Comparison of ENCODE assay signal across 8 cellular contexts in the genomic region with DNA sequence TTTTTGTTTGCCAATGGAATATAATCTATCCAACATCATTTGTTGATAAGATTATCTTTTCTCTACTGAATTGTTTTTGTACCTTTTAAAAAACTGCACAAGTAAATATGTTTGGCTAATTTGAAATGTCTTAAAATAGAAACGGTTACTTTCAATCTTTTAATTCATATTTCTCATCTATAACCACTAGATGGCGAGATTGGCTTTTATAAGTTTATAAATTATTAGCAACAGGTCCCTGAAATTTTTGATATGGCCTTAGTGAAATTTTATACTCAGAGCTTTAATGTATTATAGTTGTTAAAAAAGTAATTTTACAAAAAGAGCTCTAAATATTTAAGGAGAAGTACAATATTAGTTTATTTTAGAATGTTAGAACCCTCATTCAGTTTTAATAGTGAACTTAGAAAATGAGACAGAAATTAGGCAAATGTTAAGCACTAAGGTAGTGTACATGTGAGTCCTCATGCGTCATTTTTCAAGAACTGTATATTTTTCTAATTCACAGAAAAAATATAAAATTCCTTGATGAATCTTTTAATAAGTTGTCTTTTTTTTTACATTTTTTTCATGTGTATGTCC.
DNase-seq lines count a peak whose midpoint lies in the region; ATAC-seq, FAIRE-seq and TF ChIP-seq lines count a peak whose summit lies in the region.

No MANE protein-coding gene starts in this region.

- H3K4ac ChIP-seq in neuronal stem cell (ENCODE audit: low read length), result no peak overlapping the region

- no peak overlapping the region for H2BK15ac ChIP-seq in neuronal stem cell (ENCODE audit: low read length)

- in situ Hi-C loops in HepG2 (cut with HindIII; ENCODE audit: extremely low pct_ligation_motif_present, low pct_unique_long_range_greater_than_20kb), result loop anchor here (10.0 to 25.0 kb wide), 3 partner anchors 1182 to 1732 kb away; no protein-coding TSS in a partner anchor

- no peak overlapping the region for H4K8ac ChIP-seq in neuronal stem cell (ENCODE audit: low read depth, low read length)

- H3K79me2 ChIP-seq in HepG2 (ENCODE audit: insufficient read depth, low read length), result no peaks in the 10 kb centered on the region

- no peak for ATAC-seq in HepG2
- ATAC-seq in HG03095 (IDR thresholded peaks at IDR 0.05; ENCODE audit: unreplicated experiment), result no peak
- no peak for ATAC-seq in HG03097 (IDR thresholded peaks at IDR 0.05; ENCODE audit: low FRiP score, unreplicated experiment)

- WGBS in adrenal gland, 4 donors, result 25 to 30% (median 27%) methylated on average over 3 of the region's 3 CpGs
- WGBS in HepG2 (ENCODE audit: low lambda C conversion rate), result 2% methylated on average over 3 of the region's 3 CpGs
- no CpG with 5 or more reads among the region's 3 CpGs for WGBS in neuronal stem cell (ENCODE audit: extremely low coverage in 2 of 2, insufficient read length in 2 of 2, insufficient replicate concordance in 1 of 2), 2 donors

- no peak overlapping the region for H2BK120ac ChIP-seq in neuronal stem cell (ENCODE audit: low read depth, low read length)

- H3K4me1 ChIP-seq in adrenal gland (replicated peaks in 1 of 2), result no peaks in the 10 kb centered on the region
- no peaks in the 10 kb centered on the region for H3K4me1 ChIP-seq in HepG2 (ENCODE audit: insufficient read depth, low read length)
- no peaks in the 10 kb centered on the region for H3K4me1 ChIP-seq in neuronal stem cell (ENCODE audit: control insufficient read depth in 2 of 2, insufficient read depth in 1 of 2, low read depth in 1 of 2, low read length in 2 of 2)

- H4K20me1 ChIP-seq in HepG2 (ENCODE audit: insufficient read depth, low read length), result no peaks in the 10 kb centered on the region

- H3K9me3 ChIP-seq in adrenal gland (replicated peaks in 1 of 3) (no peaks in the 10 kb centered on the region), HepG2 (ENCODE audit: low read length) (no peaks in the 10 kb centered on the region), neuronal stem cell (replicated peaks in 1 of 2; ENCODE audit: control insufficient read depth in 2 of 2, insufficient read depth in 1 of 2, low read depth in 1 of 2, low read length in 2 of 2) (peaks cover 0 to 1% of the 10 kb centered on the region in 2 donors)

- H3K27me3 ChIP-seq in adrenal gland (no peaks in the 10 kb centered on the region), HepG2 (ENCODE audit: control insufficient read depth in 1 of 2, insufficient read depth in 2 of 2, low read length in 2 of 2) (no peaks in the 10 kb centered on the region), neuronal stem cell (ENCODE audit: control insufficient read depth in 3 of 3, insufficient read depth in 3 of 3, low read depth in 1 of 3, low read length in 3 of 3) (no peaks in the 10 kb centered on the region)

- no peak overlapping the region for H2BK12ac ChIP-seq in neuronal stem cell (ENCODE audit: low read length)

- no peak for TF ChIP-seq RAD21 in HepG2 (CRISPR knock-in tag; IDR thresholded peaks at IDR 0.05)

- H3K18ac ChIP-seq in neuronal stem cell (ENCODE audit: low read length), result no peak overlapping the region

- TF ChIP-seq CTCF in GM12873 (IDR thresholded peaks at IDR 0.05; ENCODE audit: insufficient read depth, low read depth, low read length, missing control alignments) (peak; percentile 17), adrenal gland (IDR thresholded peaks at IDR 0.05) (peak; percentile 8 to 67 (median 42)), HepG2 (CRISPR knock-in tag; IDR thresholded peaks at IDR 0.05) (no peak)

- TF ChIP-seq POLR2A in adrenal gland (IDR thresholded peaks at IDR 0.05), result no peak
- no peak for TF ChIP-seq POLR2A in HepG2 (IDR thresholded peaks at IDR 0.05; ENCODE audit: insufficient read depth in 1 of 2, low read depth in 2 of 2, low read length in 2 of 2)

- H3K4me2 ChIP-seq in HepG2 (ENCODE audit: low read depth, low read length) (no peak overlapping the region), neuronal stem cell (ENCODE audit: insufficient read depth, low read length, poor library complexity, severe bottlenecking) (no peak overlapping the region)

- H3K4me3 ChIP-seq in adrenal gland, result no peak overlapping the region
- H3K4me3 ChIP-seq in HepG2 (replicated peaks in 1 of 3; ENCODE audit: insufficient read depth in 1 of 3, low read depth in 2 of 3, low read length in 3 of 3), result no peak overlapping the region
- no peak overlapping the region for H3K4me3 ChIP-seq in neuronal stem cell (ENCODE audit: low read length in 2 of 2)

- H3K27ac ChIP-seq in adrenal gland, result no peak overlapping the region
- no peak overlapping the region for H3K27ac ChIP-seq in HepG2 (ENCODE audit: extremely low read length, insufficient read depth, low read length)
- H3K27ac ChIP-seq in neuronal stem cell (replicated peaks; ENCODE audit: low read length), result no peak overlapping the region

- H2AFZ ChIP-seq in HepG2 (ENCODE audit: low read length), result no peak overlapping the region
- H2AFZ ChIP-seq in neuronal stem cell (ENCODE audit: low read length), result no peak overlapping the region

- no peak overlapping the region for H3K9ac ChIP-seq in HepG2 (ENCODE audit: insufficient read depth, low read depth, low read length)
- H3K9ac ChIP-seq in neuronal stem cell (ENCODE audit: low read depth, low read length, poor library complexity), result no peak overlapping the region

- no peaks in the 10 kb centered on the region for H3K36me3 ChIP-seq in adrenal gland (replicated peaks in 1 of 2)
- no peaks in the 10 kb centered on the region for H3K36me3 ChIP-seq in HepG2 (replicated peaks in 1 of 2; ENCODE audit: control insufficient read depth in 1 of 2, insufficient read depth in 2 of 2, low read length in 2 of 2)
- H3K36me3 ChIP-seq in neuronal stem cell (replicated peaks in 1 of 2; ENCODE audit: control insufficient read depth in 2 of 2, insufficient read depth in 2 of 2, low read length in 2 of 2), result no peaks in the 10 kb centered on the region

- no peak for FAIRE-seq in HepG2 (lab: Jason Lieb, UNC)

- H3K23ac ChIP-seq in neuronal stem cell (ENCODE audit: low read depth, low read length, poor library complexity), result no peak overlapping the region

- no peak overlapping the region for H2AK5ac ChIP-seq in neuronal stem cell (ENCODE audit: low read depth, low read length)

- intact Hi-C loops in adrenal gland (cut with DNase I), result loop anchor here in 1 of 2 donors (10.0 kb wide), 2 partner anchors 1175 to 1415 kb away; no protein-coding TSS in a partner anchor
- intact Hi-C loops in HepG2 (cut with micrococcal nuclease; ENCODE audit: unreplicated experiment), result loop anchor here (5.0 to 10.0 kb wide), 2 partner anchors 465 to 1737 kb away; no protein-coding TSS in a partner anchor

- no peak overlapping the region for H3K14ac ChIP-seq in neuronal stem cell (ENCODE audit: low read length)

- TF ChIP-seq EP300 in HepG2 (IDR thresholded peaks at IDR 0.05; ENCODE audit: low read depth in 2 of 2, low read length in 2 of 2) (no peak), HepG2 (CRISPR knock-in tag; IDR thresholded peaks at IDR 0.05; ENCODE audit: borderline replicate concordance) (no peak)

- DNase-seq in NCI-H1930 (lab: John Stamatoyannopoulos, UW) (peak; percentile 28 to 41), adrenal gland (no peak), HepG2 (ENCODE audit: low spot score) (peak; percentile 5), neuronal stem cell (ENCODE audit: low spot score) (no peak)
- DNase-seq in activated T-cell treated with anti-CD3 and anti-CD28 coated beads, Interleukin-2, amount 50 U/mL, for 48 hours, result no peak

- CTCF ChIA-PET in HepG2 (lab: Yijun Ruan, JAX; ENCODE audit: low intra/inter-chr PET ratio, low total read pairs), result interaction anchor here (1.7 to 1.9 kb wide), 2 partner anchors 1178 to 1412 kb away, joined by 8 to 9 read pairs; no protein-coding TSS in a partner anchor

- H2BK5ac ChIP-seq in neuronal stem cell (ENCODE audit: low read length), result no peak overlapping the region

- no peaks in the 10 kb centered on the region for H3K79me1 ChIP-seq in neuronal stem cell (ENCODE audit: low read depth, low read length)

- no peak overlapping the region for H4K91ac ChIP-seq in neuronal stem cell (ENCODE audit: low read depth, low read length, poor library complexity)

- POLR2A ChIA-PET in HepG2 (lab: Yijun Ruan, JAX), result no interaction called here

- BruUV-seq in HepG2 (replicated peaks; lab: Mats Ljungman, UMichigan), result no TSS peak

TF ChIP-seq in HepG2, 621 proteins besides CTCF, POLR2A, EP300 and RAD21:
- TF ChIP-seq STAG1 (CRISPR knock-in tag; IDR thresholded peaks at IDR 0.05), result peak; percentile 52
- TF ChIP-seq, protein P1, sequence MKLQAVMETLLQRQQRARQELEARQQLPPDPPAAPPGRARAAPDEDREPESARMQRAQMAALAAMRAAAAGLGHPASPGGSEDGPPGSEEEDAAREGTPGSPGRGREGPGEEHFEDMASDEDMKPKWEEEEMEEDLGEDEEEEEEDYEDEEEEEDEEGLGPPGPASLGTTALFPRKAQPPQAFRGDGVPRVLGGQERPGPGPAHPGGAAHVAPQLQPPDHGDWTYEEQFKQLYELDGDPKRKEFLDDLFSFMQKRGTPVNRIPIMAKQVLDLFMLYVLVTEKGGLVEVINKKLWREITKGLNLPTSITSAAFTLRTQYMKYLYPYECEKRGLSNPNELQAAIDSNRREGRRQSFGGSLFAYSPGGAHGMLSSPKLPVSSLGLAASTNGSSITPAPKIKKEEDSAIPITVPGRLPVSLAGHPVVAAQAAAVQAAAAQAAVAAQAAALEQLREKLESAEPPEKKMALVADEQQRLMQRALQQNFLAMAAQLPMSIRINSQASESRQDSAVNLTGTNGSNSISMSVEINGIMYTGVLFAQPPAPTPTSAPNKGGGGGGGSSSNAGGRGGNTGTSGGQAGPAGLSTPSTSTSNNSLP (IDR thresholded peaks at IDR 0.05; ENCODE audit: low read depth, low read length), result 0 out of 2 replicates have a peak, but pooled peaks have one; percentile 46
- no peak for TF ChIP-seq AGO2 (optimal IDR thresholded peaks at IDR 0.05; ENCODE audit: low read depth, low read length)
TF ChIP-seq in HepG2: peak in this region for 2.

Comparison
In these comparisons a context has a peak if more than half of its experiments do, and no peak if none do; other contexts are left out.
1. DNase-seq: peak in NCI-H1930 (2 of 2) and HepG2 (single experiment); none in adrenal gland (0 of 7), activated T-cell treated with anti-CD3 and anti-CD28 coated beads, Interleukin-2, amount 50 U/mL, for 48 hours (0 of 2) and neuronal stem cell (single experiment).